21 cellular contexts compared by ENCODE assay signal in genomic region chr4:182320092-182320491, GRCh38.
A peak's percentile ranks its signal among the peaks of the same experiment; 100 is the strongest.
DNase-seq lines count a peak whose midpoint lies in the region; ATAC-seq and TF ChIP-seq lines count a peak whose summit lies in the region.
"Had no signal": no experiment of that assay in that cellular context is flagged by ENCODE, and none has a peak within 500 bp of the region (broad histone marks: within the 10 kb centered on the region; RNA-seq: fewer than 3 reads in every experiment).

No MANE protein-coding gene starts in this region.

- no peak overlapping the region for H2BK15ac ChIP-seq in neuronal stem cell (ENCODE audit: low read length)

- no peaks in the 10 kb centered on the region for H3K79me1 ChIP-seq in neuronal stem cell (ENCODE audit: low read depth, low read length)

- H3K36me3 ChIP-seq in iPS-20b (ENCODE audit: insufficient read depth, low read depth, low read length): 0 out of 2 replicates have a peak, but pooled peaks cover 6% of the 10 kb centered on the region
- peaks cover 2 to 15% of the 10 kb centered on the region in 2 donors for H3K36me3 ChIP-seq in neuronal stem cell (replicated peaks in 1 of 2; ENCODE audit: control insufficient read depth in 2 of 2, insufficient read depth in 2 of 2, low read length in 2 of 2)
- H3K36me3 ChIP-seq: HAP-1 had no signal

- no peak overlapping the region for H4K91ac ChIP-seq in neuronal stem cell (ENCODE audit: low read depth, low read length, poor library complexity)

- H3K4me1 Mint-ChIP-seq in activated CD8-positive, alpha-beta T cell treated with anti-CD3 and anti-CD28 coated beads, Interleukin-2, amount 10 ng/mL, durations not matched to agents 7 days and 5 days (ENCODE audit: low read depth): no peaks in the 10 kb centered on the region
- H3K4me1 Mint-ChIP-seq: B cell; CD4-positive, CD25-positive, alpha-beta regulatory T cell had no signal

- H3K4me2 ChIP-seq in neuronal stem cell (ENCODE audit: insufficient read depth, low read length, poor library complexity, severe bottlenecking): no peak overlapping the region
- H3K4me2 ChIP-seq: BLaER1 had no signal

- no peak overlapping the region for H2AK5ac ChIP-seq in neuronal stem cell (ENCODE audit: low read depth, low read length)

- H3K23ac ChIP-seq in neuronal stem cell (ENCODE audit: low read depth, low read length, poor library complexity): no peak overlapping the region

- peaks cover 12% of the 10 kb centered on the region; the same call in 1 of the 2 replicates for H3K4me1 ChIP-seq in iPS-20b (ENCODE audit: insufficient read depth, low read length)
- H3K4me1 ChIP-seq in neuronal stem cell (ENCODE audit: control insufficient read depth in 2 of 2, insufficient read depth in 1 of 2, low read depth in 1 of 2, low read length in 2 of 2): peaks cover 2 to 7% of the 10 kb centered on the region in 2 donors
- H3K4me1 ChIP-seq: BLaER1, HAP-1 had no signal

- peak; percentile 34 for DNase-seq in GM12865 (ENCODE audit: low read depth)
- DNase-seq in M059J (ENCODE audit: low read depth): peak; percentile 7
- no peak for DNase-seq in neuronal stem cell (ENCODE audit: low spot score)
- DNase-seq in activated CD8-positive, alpha-beta T cell treated with anti-CD3 and anti-CD28 coated beads, Interleukin-2, amount 10 ng/mL, durations not matched to agents 7 days and 5 days: no peak
- DNase-seq in NCI-H1694 (lab: John Stamatoyannopoulos, UW): no peak
- DNase-seq: Caco-2; CD4-positive, CD25-positive, alpha-beta regulatory T cell; CD8-positive, alpha-beta T cell; DMS153; DND-41; GM23248; HFFc6 had no signal

- H2BK12ac ChIP-seq in neuronal stem cell (ENCODE audit: low read length): no peak overlapping the region

- no CpG with 5 or more reads among the region's 6 CpGs for WGBS in neuronal stem cell (ENCODE audit: extremely low coverage in 2 of 2, insufficient read length in 2 of 2, insufficient replicate concordance in 1 of 2), 2 donors

- no peak overlapping the region for H3K18ac ChIP-seq in neuronal stem cell (ENCODE audit: low read length)

- H3K27ac ChIP-seq in iPS-20b (ENCODE audit: low read length) (peak overlapping the region; percentile 18), neuronal stem cell (replicated peaks; ENCODE audit: low read length) (peak overlapping the region; percentile 28)
- H3K27ac ChIP-seq: 22Rv1, BLaER1, C4-2B, GM23248 had no signal

- POLR2A ChIA-PET in activated CD8-positive, alpha-beta T cell treated with anti-CD3 and anti-CD28 coated beads, Interleukin-2, amount 10 ng/mL, durations not matched to agents 7 days and 5 days (lab: Charles Lee): no interaction called here

- H4K8ac ChIP-seq in neuronal stem cell (ENCODE audit: low read depth, low read length): no peak overlapping the region

- CTCF ChIA-PET in activated CD8-positive, alpha-beta T cell treated with anti-CD3 and anti-CD28 coated beads, Interleukin-2, amount 10 ng/mL, durations not matched to agents 7 days and 5 days (lab: Charles Lee): no interaction called here

- no peak overlapping the region for H3K4me3 ChIP-seq in GM12865 (ENCODE audit: low read depth, low read length)
- H3K4me3 ChIP-seq in iPS-20b (ENCODE audit: low read length): no peak overlapping the region
- H3K4me3 ChIP-seq in neuronal stem cell (ENCODE audit: low read length in 2 of 2): no peak overlapping the region
- H3K4me3 ChIP-seq: BLaER1, GM12878, GM23248, HAP-1 had no signal

- no peak overlapping the region for H3K4me3 Mint-ChIP-seq in activated CD8-positive, alpha-beta T cell treated with anti-CD3 and anti-CD28 coated beads, Interleukin-2, amount 10 ng/mL, durations not matched to agents 7 days and 5 days
- H3K4me3 Mint-ChIP-seq: B cell; CD4-positive, CD25-positive, alpha-beta regulatory T cell; CD8-positive, alpha-beta T cell; HFFc6 had no signal

- peaks cover 8% of the 10 kb centered on the region for H3K9me3 Mint-ChIP-seq in activated CD8-positive, alpha-beta T cell treated with anti-CD3 and anti-CD28 coated beads, Interleukin-2, amount 10 ng/mL, durations not matched to agents 7 days and 5 days (ENCODE audit: insufficient read depth)

- no peak for TF ChIP-seq CTCF in GM12865 (IDR thresholded peaks at IDR 0.05; ENCODE audit: insufficient read depth, low read depth, low read length, missing control alignments)

- no peak overlapping the region for H3K27ac Mint-ChIP-seq in activated CD8-positive, alpha-beta T cell treated with anti-CD3 and anti-CD28 coated beads, Interleukin-2, amount 10 ng/mL, durations not matched to agents 7 days and 5 days
- H3K27ac Mint-ChIP-seq: B cell; CD4-positive, CD25-positive, alpha-beta regulatory T cell; CD8-positive, alpha-beta T cell; HFFc6 had no signal

- H3K14ac ChIP-seq in neuronal stem cell (ENCODE audit: low read length): no peak overlapping the region

- no peak overlapping the region for H2BK120ac ChIP-seq in neuronal stem cell (ENCODE audit: low read depth, low read length)

- H3K9me3 ChIP-seq in iPS-20b (ENCODE audit: insufficient read depth, low read depth, low read length) (no peaks in the 10 kb centered on the region), neuronal stem cell (replicated peaks in 1 of 2; ENCODE audit: control insufficient read depth in 2 of 2, insufficient read depth in 1 of 2, low read depth in 1 of 2, low read length in 2 of 2) (peaks cover 0 to 13% of the 10 kb centered on the region in 2 donors)
- H3K9me3 ChIP-seq: HAP-1 had no signal

- no peak overlapping the region for H2AFZ ChIP-seq in neuronal stem cell (ENCODE audit: low read length)
- H2AFZ ChIP-seq: GM23248 had no signal

- H3K4ac ChIP-seq in neuronal stem cell (ENCODE audit: low read length): no peak overlapping the region

- no peak overlapping the region for H2BK5ac ChIP-seq in neuronal stem cell (ENCODE audit: low read length)

- no peaks in the 10 kb centered on the region for H3K27me3 ChIP-seq in iPS-20b (ENCODE audit: insufficient read depth, low read length)
- H3K27me3 ChIP-seq in neuronal stem cell (ENCODE audit: control insufficient read depth in 3 of 3, insufficient read depth in 3 of 3, low read depth in 1 of 3, low read length in 3 of 3): no peaks in the 10 kb centered on the region
- H3K27me3 ChIP-seq: BLaER1 had no signal

- no peak for ATAC-seq in HG03521 (IDR thresholded peaks at IDR 0.05; ENCODE audit: unreplicated experiment)
- no peak for ATAC-seq in activated CD8-positive, alpha-beta T cell treated with anti-CD3 and anti-CD28 coated beads, Interleukin-2, amount 10 ng/mL, durations not matched to agents 7 days and 5 days
- no peak for ATAC-seq in HG03196 (IDR thresholded peaks at IDR 0.05; ENCODE audit: unreplicated experiment)
- ATAC-seq: CD8-positive, alpha-beta T cell; GM12878 had no signal

- H3K27me3 Mint-ChIP-seq in activated CD8-positive, alpha-beta T cell treated with anti-CD3 and anti-CD28 coated beads, Interleukin-2, amount 10 ng/mL, durations not matched to agents 7 days and 5 days (ENCODE audit: low read depth): no peaks in the 10 kb centered on the region
- H3K27me3 Mint-ChIP-seq: B cell; CD4-positive, CD25-positive, alpha-beta regulatory T cell had no signal

- no peak overlapping the region for H3K9ac ChIP-seq in iPS-20b (ENCODE audit: low read depth, low read length)
- no peak overlapping the region for H3K9ac ChIP-seq in neuronal stem cell (ENCODE audit: low read depth, low read length, poor library complexity)
- H3K9ac ChIP-seq: BLaER1, GM23248 had no signal

- H3K36me3 Mint-ChIP-seq in activated CD8-positive, alpha-beta T cell treated with anti-CD3 and anti-CD28 coated beads, Interleukin-2, amount 10 ng/mL, durations not matched to agents 7 days and 5 days (ENCODE audit: low read depth): no peaks in the 10 kb centered on the region
- H3K36me3 Mint-ChIP-seq: CD4-positive, CD25-positive, alpha-beta regulatory T cell; CD8-positive, alpha-beta T cell had no signal

Comparison
In these comparisons a context has a peak if more than half of its experiments do, and no peak if none do; other contexts are left out.
1. DNase-seq: peak in GM12865 (single experiment) and M059J (single experiment); none in neuronal stem cell (single experiment), activated CD8-positive, alpha-beta T cell treated with anti-CD3 and anti-CD28 coated beads, Interleukin-2, amount 10 ng/mL, durations not matched to agents 7 days and 5 days (single experiment) and NCI-H1694 (single experiment).